Comparison of ENCODE assay signal across 23 cellular contexts in genomic region chr19:11652492-11652891, GRCh38.
"Had no signal": no experiment of that assay in that cellular context is flagged by ENCODE, and none has a peak within 500 bp of the region (broad histone marks: within the 10 kb centered on the region; RNA-seq: fewer than 3 reads in every experiment).

No MANE protein-coding gene starts in this region.

- ATAC-seq: activated CD8-positive, alpha-beta T cell treated with anti-CD3 and anti-CD28 coated beads for 36 hours; activated T-cell treated with anti-CD3 and anti-CD28 coated beads, Interleukin-2, amount 50 U/mL, for 72 hours; PC-3 had no signal

- H3K4me1 ChIP-seq: adrenal gland had no signal

- H3K27ac ChIP-seq: adrenal gland had no signal

- H3K4me1 Mint-ChIP-seq: activated B cell treated with CpG ODN at 0.5 μM for 24 hours; activated naive CD4-positive, alpha-beta T cell treated with anti-CD3 and anti-CD28 coated beads, Interleukin-2, amount 10 ng/mL, durations not matched to agents 7 days and 5 days; activated naive CD8-positive, alpha-beta T cell treated with anti-CD3 and anti-CD28 coated beads for 36 hours had no signal

- H3K27ac Mint-ChIP-seq: activated B cell treated with CpG ODN at 0.5 μM for 24 hours; activated CD8-positive, alpha-beta T cell treated with anti-CD3 and anti-CD28 coated beads for 36 hours; activated naive CD4-positive, alpha-beta T cell treated with anti-CD3 and anti-CD28 coated beads, Interleukin-2, amount 10 ng/mL, durations not matched to agents 7 days and 5 days; activated naive CD8-positive, alpha-beta T cell treated with anti-CD3 and anti-CD28 coated beads for 36 hours; activated T-cell treated with anti-CD3 and anti-CD28 coated beads, Interleukin-2, amount 50 U/mL, for 72 hours; activated T-helper 2 cell treated with anti-CD3 and anti-CD28 coated beads, Interferon-gamma antibody, Interleukin-2, Interleukin-4, amounts not matched to agents 10 μg/mL and 5 μg/mL and 100 μg/mL, durations not matched to agents 14 hours and 24 hours and 36 hours; T-helper 1 cell treated with Interleukin-12 subunit alpha and Interleukin-12 subunit beta and Interleukin-4 antibody, amounts not matched to agents 30 μg/mL and 1 μg/mL, for 36 hours had no signal

- DNase-seq: activated B cell treated with CpG ODN at 0.5 μM for 24 hours; activated CD4-positive, alpha-beta T cell treated with anti-CD3 and anti-CD28 coated beads, Interleukin-2, amount 50 U/mL, for 1 hour; activated CD8-positive, alpha-beta memory T cell treated with anti-CD3 and anti-CD28 coated beads, Interleukin-2, amount 50 U/mL, for 4 hours; activated CD8-positive, alpha-beta T cell treated with anti-CD3 and anti-CD28 coated beads for 36 hours; activated gamma-delta T cell treated with Interleukin-2 at 50 U/mL for 16 hours; activated naive CD4-positive, alpha-beta T cell treated with anti-CD3 and anti-CD28 coated beads, Interleukin-2, amount 10 ng/mL, durations not matched to agents 7 days and 5 days; activated naive CD8-positive, alpha-beta T cell treated with anti-CD3 and anti-CD28 coated beads for 36 hours; activated T-cell treated with anti-CD3 and anti-CD28 coated beads, Interleukin-2, amount 50 U/mL, for 72 hours; adrenal gland; anterior cingulate cortex; cerebellar nuclear complex; MG63; MV-4-11; NCI-H1105; NCI-H1436; NCI-H187; NCI-H2081; NCI-H446; NCI-H524; PC-3; SHP77 treated with DMSO at 0.1 percent for 48 hours had no signal

- H3K36me3 ChIP-seq: adrenal gland had no signal

- H3K4me3 ChIP-seq: adrenal gland, MG63 had no signal

- H3K27me3 ChIP-seq: adrenal gland, MG63 had no signal

- H3K4me3 Mint-ChIP-seq: activated B cell treated with CpG ODN at 0.5 μM for 24 hours; activated CD8-positive, alpha-beta T cell treated with anti-CD3 and anti-CD28 coated beads for 36 hours; activated naive CD4-positive, alpha-beta T cell treated with anti-CD3 and anti-CD28 coated beads, Interleukin-2, amount 10 ng/mL, durations not matched to agents 7 days and 5 days; activated naive CD8-positive, alpha-beta T cell treated with anti-CD3 and anti-CD28 coated beads for 36 hours; activated T-cell treated with anti-CD3 and anti-CD28 coated beads, Interleukin-2, amount 50 U/mL, for 72 hours; T-helper 1 cell treated with Interleukin-12 subunit alpha and Interleukin-12 subunit beta and Interleukin-4 antibody, amounts not matched to agents 30 μg/mL and 1 μg/mL, for 36 hours had no signal

- H3K27me3 Mint-ChIP-seq: activated B cell treated with CpG ODN at 0.5 μM for 24 hours; activated naive CD4-positive, alpha-beta T cell treated with anti-CD3 and anti-CD28 coated beads, Interleukin-2, amount 10 ng/mL, durations not matched to agents 7 days and 5 days had no signal
